ENCODE assay signal across 15 cellular contexts in the genomic region with DNA sequence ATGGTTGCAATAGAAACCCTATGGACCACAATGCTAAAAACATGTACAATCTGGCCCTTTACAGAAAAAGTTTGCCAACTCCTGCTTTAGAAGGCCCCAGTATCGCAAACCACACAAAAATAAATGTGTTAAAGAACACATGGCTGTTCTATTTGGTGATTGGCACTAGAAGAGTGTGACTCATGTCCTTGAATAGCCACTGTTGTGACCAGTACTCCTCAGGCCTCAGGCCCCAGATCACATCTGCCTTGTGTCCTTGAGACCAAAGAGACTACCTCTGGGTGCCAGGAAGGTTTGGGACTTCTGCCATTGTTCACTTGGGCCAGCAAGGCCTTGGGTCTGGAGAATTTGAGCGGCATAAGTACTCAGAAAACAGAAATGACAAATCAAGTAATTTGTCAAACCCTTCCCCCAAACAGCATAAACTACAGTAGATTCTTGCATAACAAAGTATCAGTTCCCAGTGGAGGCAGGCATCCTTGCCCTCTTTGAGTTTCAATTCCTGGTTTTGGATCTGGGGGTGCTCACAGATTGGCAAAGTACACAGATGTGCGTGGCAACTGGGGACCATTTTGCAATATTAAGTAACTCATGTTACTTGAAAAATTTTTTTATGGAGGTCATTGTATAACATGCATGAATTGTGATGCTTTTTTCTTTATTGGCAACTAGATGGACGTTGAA. TPM values are rescaled to one million over a fixed set of nuclear protein-coding genes. Genes with fewer than 3 reads are reported as not detected.
DNase-seq lines count a peak whose midpoint lies in the region; ATAC-seq and TF ChIP-seq lines count a peak whose summit lies in the region.
"Had no signal": no experiment of that assay in that cellular context is flagged by ENCODE, and none has a peak within 500 bp of the region (broad histone marks: within the 10 kb centered on the region; RNA-seq: fewer than 3 reads in every experiment).

No MANE protein-coding gene starts in this region.

- H3K27me3 ChIP-seq in lower lobe of right lung (ENCODE audit: low read depth) (no peaks in the 10 kb centered on the region), suprapubic skin (no peaks in the 10 kb centered on the region)

- no peaks in the 10 kb centered on the region for H3K27me3 Mint-ChIP-seq in activated CD4-positive, alpha-beta T cell treated with anti-CD3 and anti-CD28 coated beads, Interleukin-2, amount 10 ng/mL, durations not matched to agents 24 days and 14 days

- no peak for TF ChIP-seq POLR2A in suprapubic skin (IDR thresholded peaks at IDR 0.05)

- H3K4me1 Mint-ChIP-seq in activated CD4-positive, alpha-beta T cell treated with anti-CD3 and anti-CD28 coated beads, Interleukin-2, amount 10 ng/mL, durations not matched to agents 24 days and 14 days, result no peaks in the 10 kb centered on the region

- 81% methylated on average over 4 of the region's 4 CpGs for WGBS in suprapubic skin

- no peak for TF ChIP-seq EP300 in suprapubic skin (IDR thresholded peaks at IDR 0.05)

- H3K4me1 ChIP-seq in lower lobe of right lung (peaks cover 16% of the 10 kb centered on the region), suprapubic skin (peaks cover 19% of the 10 kb centered on the region)
- H3K4me1 ChIP-seq: parathyroid adenoma had no signal

- peak; percentile 89 to 91 for ATAC-seq in lower lobe of right lung
- ATAC-seq in HG02973 (IDR thresholded peaks at IDR 0.05; ENCODE audit: unreplicated experiment), result no peak
- no peak for ATAC-seq in GM21367 (IDR thresholded peaks at IDR 0.05; ENCODE audit: unreplicated experiment)

- no peak overlapping the region for H3K27ac Mint-ChIP-seq in activated CD4-positive, alpha-beta T cell treated with anti-CD3 and anti-CD28 coated beads, Interleukin-2, amount 10 ng/mL, durations not matched to agents 24 days and 14 days

- H3K36me3 Mint-ChIP-seq in activated CD4-positive, alpha-beta T cell treated with anti-CD3 and anti-CD28 coated beads, Interleukin-2, amount 10 ng/mL, durations not matched to agents 24 days and 14 days (ENCODE audit: low read depth), result no peaks in the 10 kb centered on the region

- H3K9me3 ChIP-seq in lower lobe of right lung (no peaks in the 10 kb centered on the region), suprapubic skin (no peaks in the 10 kb centered on the region)

- H3K36me3 ChIP-seq in lower lobe of right lung (no peaks in the 10 kb centered on the region), suprapubic skin (no peaks in the 10 kb centered on the region)

- DNase-seq in M059J (ENCODE audit: low read depth), result peak; percentile 45
- peak; percentile 72 for DNase-seq in astrocyte of the hippocampus (ENCODE audit: low read depth, low spot score)
- DNase-seq in lower lobe of right lung, result no peak
- no peak for DNase-seq in suprapubic skin (ENCODE audit: low spot score in 2 of 2)
- no peak for DNase-seq in OCI-M1 (lab: John Stamatoyannopoulos, UW)
- DNase-seq in activated CD4-positive, alpha-beta T cell treated with anti-CD3 and anti-CD28 coated beads, Interleukin-2, amount 10 ng/mL, durations not matched to agents 24 days and 14 days, result no peak
- DNase-seq: activated CD8-positive, alpha-beta memory T cell treated with anti-CD3 and anti-CD28 coated beads for 24 hours; Calu3; islet precursor cell; NCI-H524 treated with DMSO at 0.1 percent for 48 hours; T-helper 1 cell had no signal

- peaks cover 9% of the 10 kb centered on the region for H3K9me3 Mint-ChIP-seq in activated CD4-positive, alpha-beta T cell treated with anti-CD3 and anti-CD28 coated beads, Interleukin-2, amount 10 ng/mL, durations not matched to agents 24 days and 14 days

- no peak overlapping the region for H3K4me3 Mint-ChIP-seq in activated CD4-positive, alpha-beta T cell treated with anti-CD3 and anti-CD28 coated beads, Interleukin-2, amount 10 ng/mL, durations not matched to agents 24 days and 14 days

- H3K4me3 ChIP-seq in lower lobe of right lung (no peak overlapping the region), suprapubic skin (no peak overlapping the region)

- intact Hi-C loops in lower lobe of right lung (cut with DNase I), result no loop called here
- intact Hi-C loops in activated CD4-positive, alpha-beta T cell treated with anti-CD3 and anti-CD28 coated beads, Interleukin-2, amount 10 ng/mL, durations not matched to agents 24 days and 14 days (cut with micrococcal nuclease), result no loop called here

- TF ChIP-seq CTCF in lower lobe of right lung (IDR thresholded peaks at IDR 0.05) (no peak), suprapubic skin (IDR thresholded peaks at IDR 0.05) (no peak)

- H3K27ac ChIP-seq in lower lobe of right lung (peak overlapping the region; percentile 44), suprapubic skin (peak overlapping the region; percentile 25)
- H3K27ac ChIP-seq: epithelial cell of prostate, parathyroid adenoma had no signal

RNA-seq across cellular contexts. Expression of a gene that starts 50.2 kb away (rescaled TPM):
- total RNA-seq in M059J (2014; rRNA removed; shearing (Covaris generic)), result 0.42 and 3.8 TPM in 2 replicates
- total RNA-seq in lower lobe of right lung, result 39.4 TPM
- 100 to 1,000 TPM in 1 of 4 donors, 10 to 100 TPM in 3; 42.9 to 103 (median 58.0) TPM for total RNA-seq in suprapubic skin
- 3.8 and 4.2 TPM in 2 replicates for total RNA-seq in activated CD4-positive, alpha-beta T cell treated with anti-CD3 and anti-CD28 coated beads, Interleukin-2, amount 10 ng/mL, durations not matched to agents 24 days and 14 days

Comparison
In these comparisons a context has a peak if more than half of its experiments do, and no peak if none do; other contexts are left out.
1. DNase-seq: peak in M059J (single experiment) and astrocyte of the hippocampus (single experiment); none in lower lobe of right lung (single experiment), suprapubic skin (0 of 2), OCI-M1 (single experiment) and activated CD4-positive, alpha-beta T cell treated with anti-CD3 and anti-CD28 coated beads, Interleukin-2, amount 10 ng/mL, durations not matched to agents 24 days and 14 days (single experiment).
2. ATAC-seq: peak in lower lobe of right lung (2 of 2); none in HG02973 (single experiment) and GM21367 (single experiment).